In genomic region chr1:246725191-246725590, GRCh38 we compare ENCODE assay signal across 7 cellular contexts. TPM values are rescaled to one million over a fixed set of nuclear protein-coding genes. Genes with fewer than 3 reads are reported as not detected.
DNase-seq lines count a peak whose midpoint lies in the region; ATAC-seq, FAIRE-seq and TF ChIP-seq lines count a peak whose summit lies in the region.

No MANE protein-coding gene starts in this region.

- TF ChIP-seq CTCF in HL-60 (IDR thresholded peaks at IDR 0.05; ENCODE audit: insufficient read depth, low read length), result no peak
- TF ChIP-seq CTCF in hepatocyte (IDR thresholded peaks at IDR 0.05; ENCODE audit: poor library complexity), result no peak

- peak overlapping the region; percentile 83 for H3K27ac Mint-ChIP-seq in stimulated activated effector memory CD8-positive, alpha-beta T cell treated with anti-CD3 and anti-CD28 coated beads, Interleukin-12 subunit alpha, Interleukin-12 subunit beta, amount 100 ng/mL, for 72 hours

- peak overlapping the region; percentile 94 for H3K4me2 ChIP-seq in hepatocyte

- no peaks in the 10 kb centered on the region for H3K4me1 Mint-ChIP-seq in stimulated activated effector memory CD8-positive, alpha-beta T cell treated with anti-CD3 and anti-CD28 coated beads, Interleukin-12 subunit alpha, Interleukin-12 subunit beta, amount 100 ng/mL, for 72 hours

- no peaks in the 10 kb centered on the region for H3K4me1 ChIP-seq in hepatocyte (ENCODE audit: insufficient read depth)

- H3K36me3 Mint-ChIP-seq in stimulated activated effector memory CD8-positive, alpha-beta T cell treated with anti-CD3 and anti-CD28 coated beads, Interleukin-12 subunit alpha, Interleukin-12 subunit beta, amount 100 ng/mL, for 72 hours, result peaks cover 41% of the 10 kb centered on the region

- H3K27ac ChIP-seq in HL-60 (replicated peaks) (peak overlapping the region; percentile 92), hepatocyte (peak overlapping the region; percentile 96)

- no peak for DNase-seq in HL-60 (ENCODE audit: low read depth in 1 of 2, low spot score in 1 of 2)
- no peak for DNase-seq in hepatocyte (ENCODE audit: low spot score)
- DNase-seq in stimulated activated effector memory CD8-positive, alpha-beta T cell treated with anti-CD3 and anti-CD28 coated beads, Interleukin-12 subunit alpha, Interleukin-12 subunit beta, amount 100 ng/mL, for 72 hours (ENCODE audit: low spot score in 2 of 2), result no peak
- no peak for DNase-seq in HTR-8/SVneo (ENCODE audit: insufficient read length, low spot score)
- DNase-seq in SHP77 (lab: John Stamatoyannopoulos, UW), result no peak
- DNase-seq in SIG-M5 treated with dmso at 0.1 percent for 504 hours (lab: John Stamatoyannopoulos, UW; ENCODE audit: unreplicated experiment), result no peak

- no peaks in the 10 kb centered on the region for H3K9me2 ChIP-seq in hepatocyte (replicated peaks; ENCODE audit: insufficient read depth)

- H2AFZ ChIP-seq in hepatocyte, result peak overlapping the region; percentile 100

- no peaks in the 10 kb centered on the region for H3K27me3 ChIP-seq in HL-60 (ENCODE audit: insufficient read depth, poor library complexity, severe bottlenecking)
- H3K27me3 ChIP-seq in hepatocyte, result no peaks in the 10 kb centered on the region

- H3K79me2 ChIP-seq in hepatocyte, result peaks cover 30% of the 10 kb centered on the region

- WGBS in hepatocyte (ENCODE audit: low lambda C conversion rate, missing lambda C conversion rate), result 72% methylated on average over 9 of the region's 9 CpGs

- ATAC-seq in stimulated activated effector memory CD8-positive, alpha-beta T cell treated with anti-CD3 and anti-CD28 coated beads, Interleukin-12 subunit alpha, Interleukin-12 subunit beta, amount 100 ng/mL, for 72 hours, result no peak

- H4K20me1 ChIP-seq in hepatocyte (ENCODE audit: insufficient read depth, poor library complexity, severe bottlenecking), result no peaks in the 10 kb centered on the region

- peak; percentile 17 for FAIRE-seq in TTC549 (lab: Jason Lieb, UNC)
- no peak for FAIRE-seq in HTR-8/SVneo (lab: Jason Lieb, UNC)

- H3K36me3 ChIP-seq in hepatocyte (replicated peaks; ENCODE audit: insufficient read depth, low read depth), result peaks cover 1% of the 10 kb centered on the region

- H3K9me3 ChIP-seq in hepatocyte (ENCODE audit: low read depth), result no peaks in the 10 kb centered on the region

- H3K4me3 Mint-ChIP-seq in stimulated activated effector memory CD8-positive, alpha-beta T cell treated with anti-CD3 and anti-CD28 coated beads, Interleukin-12 subunit alpha, Interleukin-12 subunit beta, amount 100 ng/mL, for 72 hours, result peak overlapping the region; percentile 83

- peak overlapping the region; percentile 50 for H3K4me3 ChIP-seq in HL-60 (replicated peaks; ENCODE audit: insufficient read depth, low read length)
- H3K4me3 ChIP-seq in hepatocyte, result peak overlapping the region; percentile 95

- peaks cover 21% of the 10 kb centered on the region for H3K9me3 Mint-ChIP-seq in stimulated activated effector memory CD8-positive, alpha-beta T cell treated with anti-CD3 and anti-CD28 coated beads, Interleukin-12 subunit alpha, Interleukin-12 subunit beta, amount 100 ng/mL, for 72 hours

RNA-seq across cellular contexts. Expression of gene SCCPDH, which starts 1.0 kb away (rescaled TPM):
- 44.2 and 47.6 TPM in 2 replicates for total RNA-seq in hepatocyte
- 39.3 and 44.8 TPM in 2 replicates for polyA plus RNA-seq in hepatocyte
